ENCODE assay signal across 21 cellular contexts in the genomic region with DNA sequence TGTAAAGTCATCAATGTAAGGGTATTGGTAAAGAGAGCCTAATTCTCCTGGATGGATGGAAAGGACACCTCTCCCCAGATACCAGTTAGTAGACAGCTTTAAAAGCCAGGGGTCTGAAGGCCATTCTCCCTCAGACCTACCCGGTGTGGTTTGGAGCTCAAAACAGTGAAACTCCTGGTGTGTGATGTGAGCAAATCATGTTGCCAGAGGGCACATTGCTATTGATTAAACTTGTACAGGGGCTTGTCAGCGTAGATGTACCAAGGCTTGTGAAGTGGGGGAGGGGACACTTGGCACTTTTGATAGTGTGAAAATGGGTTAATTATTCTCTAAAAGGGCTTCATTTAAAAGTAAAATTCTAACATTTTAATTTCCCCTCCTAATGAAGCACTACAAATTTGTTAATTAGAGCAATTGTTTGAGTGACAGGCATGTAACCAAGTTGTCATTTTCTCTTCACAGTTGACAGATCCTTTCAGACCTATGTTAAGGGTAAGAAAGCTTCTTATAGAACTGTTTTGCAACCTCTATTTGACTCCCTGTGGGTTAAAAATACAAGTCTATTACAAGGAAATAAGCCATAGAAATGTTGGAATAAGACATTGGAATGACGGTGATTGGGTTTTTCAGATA.
DNase-seq lines count a peak whose midpoint lies in the region; ATAC-seq and TF ChIP-seq lines count a peak whose summit lies in the region.
"Had no signal": no experiment of that assay in that cellular context is flagged by ENCODE, and none has a peak within 500 bp of the region (broad histone marks: within the 10 kb centered on the region; RNA-seq: fewer than 3 reads in every experiment).

No MANE protein-coding gene starts in this region.

- H3K27me3 Mint-ChIP-seq in CD8-positive, alpha-beta memory T cell, result no peaks in the 10 kb centered on the region
- H3K27me3 Mint-ChIP-seq in T-helper 17 cell (no peaks in the 10 kb centered on the region), nephron (ENCODE audit: low read depth) (no peaks in the 10 kb centered on the region)
- no peaks in the 10 kb centered on the region for H3K27me3 Mint-ChIP-seq in effector memory CD8-positive, alpha-beta T cell

- POLR2A ChIA-PET in CD8-positive, alpha-beta memory T cell (lab: Charles Lee), result no interaction called here

- H3K4me3 ChIP-seq in CD8-positive, alpha-beta memory T cell (ENCODE audit: low read length), result no peak overlapping the region
- H3K4me3 ChIP-seq in stomach, result no peak overlapping the region
- H3K4me3 ChIP-seq: A549; BLaER1 treated with 17β-estradiol and CSF1 and Interleukin-3, amounts not matched to agents 10 nM and 100 nM; Peyer's patch; SK-N-MC had no signal

- peaks cover 27 to 55% (median 34%) of the 10 kb centered on the region in 3 donors for H3K4me1 Mint-ChIP-seq in CD8-positive, alpha-beta memory T cell
- H3K4me1 Mint-ChIP-seq in T-helper 17 cell (peaks cover 35% of the 10 kb centered on the region), nephron (peaks cover 46% of the 10 kb centered on the region)
- peaks cover 40% of the 10 kb centered on the region in 2 donors for H3K4me1 Mint-ChIP-seq in effector memory CD8-positive, alpha-beta T cell (ENCODE audit: low read depth in 2 of 2)

- CTCF ChIA-PET in CD8-positive, alpha-beta memory T cell (lab: Charles Lee), result no interaction called here

- 77 to 94% (median 89%) methylated on average over 3 of the region's 3 CpGs for WGBS in stomach, 5 donors

- no peaks in the 10 kb centered on the region for H3K9me3 Mint-ChIP-seq in CD8-positive, alpha-beta memory T cell
- no peaks in the 10 kb centered on the region for H3K9me3 Mint-ChIP-seq in effector memory CD8-positive, alpha-beta T cell
- no peaks in the 10 kb centered on the region for H3K9me3 Mint-ChIP-seq in nephron

- ATAC-seq in T-helper 17 cell (no peak), HG03571 (IDR thresholded peaks at IDR 0.05; ENCODE audit: unreplicated experiment) (no peak)
- no peak for ATAC-seq in effector memory CD8-positive, alpha-beta T cell (replicated peaks)
- ATAC-seq in activated CD4-positive, CD25-positive, alpha-beta regulatory T cell treated with anti-CD3 and anti-CD28 coated beads, Interleukin-2, amount 50 U/mL, for 24 hours, result no peak
- ATAC-seq: A549, HCT116 had no signal

- intact Hi-C loops in stomach (cut with DNase I; ENCODE audit: low total_unique reads), result no loop called here

- peaks cover 6 to 91% (median 28%) of the 10 kb centered on the region in 3 donors for H3K36me3 Mint-ChIP-seq in CD8-positive, alpha-beta memory T cell
- H3K36me3 Mint-ChIP-seq in T-helper 17 cell (ENCODE audit: low read depth) (peaks cover 2% of the 10 kb centered on the region), nephron (ENCODE audit: low read depth) (peaks cover 93% of the 10 kb centered on the region)
- peaks cover 66% of the 10 kb centered on the region for H3K36me3 Mint-ChIP-seq in effector memory CD8-positive, alpha-beta T cell (ENCODE audit: insufficient read depth)

- DNase-seq in CD8-positive, alpha-beta memory T cell, result no peak
- no peak for DNase-seq in T-helper 17 cell
- no peak for DNase-seq in effector memory CD8-positive, alpha-beta T cell
- no peak for DNase-seq in DMS 273 (lab: John Stamatoyannopoulos, UW; ENCODE audit: unreplicated experiment)
- no peak for DNase-seq in stomach
- DNase-seq: AML-193, NCI-H1092, NCI-H1417 treated with DMSO at 0.1 percent for 48 hours, NCI-H2171, NCI-H226, NCI-H510A, OCI-M1, Peyer's patch, SIG-M5 had no signal

- no peak for TF ChIP-seq POLR2A in stomach (IDR thresholded peaks at IDR 0.05)

- peak overlapping the region in 1 of 7 donors; percentile 21 for H3K4me3 Mint-ChIP-seq in CD8-positive, alpha-beta memory T cell
- H3K4me3 Mint-ChIP-seq in T-helper 17 cell, result no peak overlapping the region
- H3K4me3 Mint-ChIP-seq in effector memory CD8-positive, alpha-beta T cell, result no peak overlapping the region
- H3K4me3 Mint-ChIP-seq in nephron, result no peak overlapping the region

- H3K36me3 ChIP-seq in CD8-positive, alpha-beta memory T cell (ENCODE audit: insufficient read depth, low read length), result no peaks in the 10 kb centered on the region
- H3K36me3 ChIP-seq in stomach, result peaks cover 24 to 77% (median 74%) of the 10 kb centered on the region in 4 donors

- H3K9me3 ChIP-seq in CD8-positive, alpha-beta memory T cell (ENCODE audit: low read length), result no peaks in the 10 kb centered on the region
- H3K9me3 ChIP-seq in T-helper 17 cell (ENCODE audit: control insufficient read depth, low read length, poor library complexity, severe bottlenecking), result no peaks in the 10 kb centered on the region
- no peaks in the 10 kb centered on the region for H3K9me3 ChIP-seq in stomach
- H3K9me3 ChIP-seq: A549; BLaER1 treated with 17β-estradiol and CSF1 and Interleukin-3, amounts not matched to agents 10 nM and 100 nM; Peyer's patch had no signal

- H3K27ac Mint-ChIP-seq in CD8-positive, alpha-beta memory T cell, result peak overlapping the region in 5 of 8 donors; percentile 4 to 88 (median 75)
- peak overlapping the region; percentile 98 for H3K27ac Mint-ChIP-seq in T-helper 17 cell
- H3K27ac Mint-ChIP-seq in effector memory CD8-positive, alpha-beta T cell, result peak overlapping the region; percentile 76 to 93
- peak overlapping the region in 2 of 3 experiments; percentile 28 to 54 for H3K27ac Mint-ChIP-seq in nephron

- H3K27me3 ChIP-seq in CD8-positive, alpha-beta memory T cell (ENCODE audit: insufficient read depth, low read length, poor library complexity, severe bottlenecking), result no peaks in the 10 kb centered on the region
- no peaks in the 10 kb centered on the region for H3K27me3 ChIP-seq in stomach
- H3K27me3 ChIP-seq: BLaER1 treated with 17β-estradiol and CSF1 and Interleukin-3, amounts not matched to agents 10 nM and 100 nM; Peyer's patch had no signal

- H3K27ac ChIP-seq in CD8-positive, alpha-beta memory T cell (ENCODE audit: low read depth, low read length), result no peak overlapping the region
- H3K27ac ChIP-seq in stomach, result no peak overlapping the region
- H3K27ac ChIP-seq: A549; BLaER1 treated with 17β-estradiol and CSF1 and Interleukin-3, amounts not matched to agents 10 nM and 100 nM; Peyer's patch; SK-N-MC had no signal

- no peak for TF ChIP-seq EP300 in stomach (IDR thresholded peaks at IDR 0.05)

- no peak for TF ChIP-seq CTCF in nephron (IDR thresholded peaks at IDR 0.05; ENCODE audit: unreplicated experiment in 3 of 3)
- no peak for TF ChIP-seq CTCF in stomach (IDR thresholded peaks at IDR 0.05)

- peaks cover 5% of the 10 kb centered on the region for H3K4me1 ChIP-seq in CD8-positive, alpha-beta memory T cell (ENCODE audit: insufficient read depth, low read length)
- H3K4me1 ChIP-seq in stomach, result no peaks in the 10 kb centered on the region
- H3K4me1 ChIP-seq: A549, Peyer's patch had no signal

Comparison
In these comparisons a context has a peak if more than half of its experiments do, and no peak if none do; other contexts are left out.
1. H3K27ac Mint-ChIP-seq: peak in every context shown above with its lines; median percentile 98 in T-helper 17 cell; 84 in effector memory CD8-positive, alpha-beta T cell; 75 in CD8-positive, alpha-beta memory T cell; 41 in nephron.